8 cellular contexts compared by ENCODE assay signal in genomic region chr2:186544255-186544675, GRCh38. TPM values are rescaled to one million over a fixed set of nuclear protein-coding genes. Genes with fewer than 3 reads are reported as not detected.
DNase-seq lines count a peak whose midpoint lies in the region; ATAC-seq, FAIRE-seq and TF ChIP-seq lines count a peak whose summit lies in the region.

No MANE protein-coding gene starts in this region.

- no peak for TF ChIP-seq RAD21 in GM12878 (IDR thresholded peaks at IDR 0.05; ENCODE audit: insufficient read depth, low read depth, low read length)

- SMC1A ChIA-PET in GM12878 (lab: Charles Lee; ENCODE audit: uncharacterized antibody, unreplicated experiment): interaction anchor here (0.6 to 0.7 kb wide), 2 partner anchors 17 to 539 kb away, joined by 3 to 4 read pairs; no protein-coding TSS in a partner anchor

- RAD21 ChIA-PET in GM12878 (lab: Charles Lee; ENCODE audit: unreplicated experiment): no interaction called here

- H3K27me3 ChIP-seq in GM12878 (replicated peaks in 1 of 2; ENCODE audit: control insufficient read depth in 2 of 2, insufficient read depth in 2 of 2, low read length in 1 of 2): no peaks in the 10 kb centered on the region
- H3K27me3 ChIP-seq in upper lobe of left lung: no peaks in the 10 kb centered on the region

- intact Hi-C loops in GM12878 (cut with micrococcal nuclease; ENCODE audit: unreplicated experiment) (no loop called here), kidney (cut with DNase I) (no loop called here)

- no peaks in the 10 kb centered on the region for H4K20me1 ChIP-seq in GM12878 (ENCODE audit: control insufficient read depth, insufficient read depth)

- CTCF ChIA-PET in GM12878 (lab: Yijun Ruan, JAX): interaction anchor here (1.1 kb wide), 1 partner anchor 948 kb away, joined by 3 read pairs; no protein-coding TSS in a partner anchor

- no peak overlapping the region for H3K4me2 ChIP-seq in GM12878 (ENCODE audit: control insufficient read depth, insufficient read depth)

- no peak overlapping the region for H2AFZ ChIP-seq in GM12878 (ENCODE audit: control insufficient read depth, low read depth, low read length)

- no peak for TF ChIP-seq CTCF in GM12878 (IDR thresholded peaks at IDR 0.05 in 2 of 3, conservative IDR thresholded peaks at IDR 0.05 in 1 of 3; ENCODE audit: control insufficient read depth in 2 of 3, extremely low read depth in 1 of 3, insufficient read depth in 1 of 3, low read depth in 3 of 3, low read length in 3 of 3)
- no peak for TF ChIP-seq CTCF in kidney (IDR thresholded peaks at IDR 0.05; ENCODE audit: borderline replicate concordance, extremely low read depth, insufficient read depth)
- no peak for TF ChIP-seq CTCF in upper lobe of left lung (IDR thresholded peaks at IDR 0.05)

- FAIRE-seq in GM12878 (lab: Jason Lieb, UNC) (no peak), kidney (lab: Jason Lieb, UNC) (peak; percentile 83)

- POLR2A ChIA-PET in GM12878 (lab: Charles Lee): no interaction called here

- DNase-seq in HS-27A (ENCODE audit: low read depth) (peak; percentile 59), GM12878 (ENCODE audit: low read depth, low spot score) (no peak), kidney (no peak), upper lobe of left lung (no peak), NAMALWA (ENCODE audit: low spot score) (no peak)
- no peak for DNase-seq in central memory CD4-positive, alpha-beta T cell

- BruUV-seq in GM12878 (replicated peaks; lab: Mats Ljungman, UMichigan): no TSS peak

- H3K27ac ChIP-seq in GM12878 (ENCODE audit: control insufficient read depth, insufficient read depth) (no peak overlapping the region), kidney (ENCODE audit: low read depth in 2 of 2, low read length in 2 of 2) (peak overlapping the region; percentile 63 to 82), upper lobe of left lung (peak overlapping the region in 3 of 4 donors; percentile 54 to 78 (median 75))

- peak; percentile 30 for ATAC-seq in GM12878
- peak; percentile 46 to 53 for ATAC-seq in upper lobe of left lung (ENCODE audit: low FRiP score in 2 of 2)
- ATAC-seq in HG03565 (IDR thresholded peaks at IDR 0.05; ENCODE audit: unreplicated experiment): no peak
- ATAC-seq in HG03135 (IDR thresholded peaks at IDR 0.05; ENCODE audit: unreplicated experiment): no peak

- no peak for TF ChIP-seq POLR2A in GM12878 (IDR thresholded peaks at IDR 0.05; ENCODE audit: low read depth, low read length)
- TF ChIP-seq POLR2A in upper lobe of left lung (IDR thresholded peaks at IDR 0.05): no peak

- H3K9me3 ChIP-seq in GM12878 (replicated peaks; ENCODE audit: control insufficient read depth, insufficient read depth, low read length) (no peaks in the 10 kb centered on the region), kidney (ENCODE audit: control insufficient read depth in 1 of 2, low read length in 2 of 2) (no peaks in the 10 kb centered on the region), upper lobe of left lung (no peaks in the 10 kb centered on the region)

- in situ Hi-C loops in GM12878 (cut with MboI): no loop called here

- TF ChIP-seq EP300 in GM12878 (IDR thresholded peaks at IDR 0.05; ENCODE audit: borderline replicate concordance in 1 of 2, control insufficient read depth in 1 of 2, low read depth in 2 of 2, low read length in 2 of 2): no peak
- peak in 2 of 4 donors; percentile 43 to 68 for TF ChIP-seq EP300 in upper lobe of left lung (IDR thresholded peaks at IDR 0.05)

- WGBS in GM12878 (ENCODE audit: insufficient coverage, insufficient replicate concordance, low lambda C conversion rate, missing lambda C conversion rate): 94% methylated on average over 1 of the region's 1 CpG
- 32 to 42% methylated on average over 1 of the region's 1 CpG for WGBS in upper lobe of left lung, 2 donors

- no peaks in the 10 kb centered on the region for H3K79me2 ChIP-seq in GM12878 (ENCODE audit: control insufficient read depth, insufficient read depth, low read length)

- H3K4me1 ChIP-seq in GM12878 (ENCODE audit: control insufficient read depth, insufficient read depth, low read length) (no peaks in the 10 kb centered on the region), kidney (ENCODE audit: control insufficient read depth in 1 of 2, insufficient read depth in 1 of 2, low read depth in 1 of 2, low read length in 2 of 2) (peaks cover 2 to 14% of the 10 kb centered on the region in 2 donors), upper lobe of left lung (peaks cover 6 to 26% (median 21%) of the 10 kb centered on the region in 4 donors)

- no peak overlapping the region for H3K9ac ChIP-seq in GM12878 (ENCODE audit: control insufficient read depth, insufficient read depth, low read length)
- peak overlapping the region in 1 of 2 donors; percentile 36 for H3K9ac ChIP-seq in kidney (ENCODE audit: low read length in 2 of 2)

- H3K36me3 ChIP-seq in GM12878 (ENCODE audit: control insufficient read depth in 2 of 2, insufficient read depth in 2 of 2, low read length in 1 of 2): no peaks in the 10 kb centered on the region
- no peaks in the 10 kb centered on the region for H3K36me3 ChIP-seq in kidney (ENCODE audit: control insufficient read depth in 1 of 2, insufficient read depth in 2 of 2, low read length in 2 of 2)
- no peaks in the 10 kb centered on the region for H3K36me3 ChIP-seq in upper lobe of left lung

- no peak overlapping the region for H3K4me3 ChIP-seq in GM12878
- no peak overlapping the region for H3K4me3 ChIP-seq in kidney (ENCODE audit: low read length in 2 of 2)
- H3K4me3 ChIP-seq in upper lobe of left lung: no peak overlapping the region

TF ChIP-seq in GM12878, 131 proteins besides CTCF, POLR2A, EP300 and RAD21:
- TF ChIP-seq MYB (IDR thresholded peaks at IDR 0.05; ENCODE audit: borderline replicate concordance, low read depth, low read length) (no peak), SIX5 (IDR thresholded peaks at IDR 0.05; ENCODE audit: low read depth, low read length, severe bottlenecking) (no peak), MLLT1 (IDR thresholded peaks at IDR 0.05) (no peak), ZNF274 (IDR thresholded peaks at IDR 0.05; ENCODE audit: insufficient read depth, insufficient read length) (no peak)

RNA-seq across cellular contexts. Expression of gene ITGAV, which starts 45.6 kb away (rescaled TPM):
- 55.8 and 61.0 TPM in 2 replicates for total RNA-seq in GM12878 (2013; cell fraction: nucleolus; rRNA removed)
- total RNA-seq in GM12878 (2014; rRNA removed) (9.3 and 11.7 TPM in 2 replicates), GM12878 (2014; rRNA removed; fragmentation: Illumina TruSeq; extraction: Trizol) (8.9 and 11.1 TPM in 2 replicates), GM12878 (2021) (6.8 and 10.1 TPM in 2 replicates), kidney (99.0 TPM), upper lobe of left lung (10 to 100 TPM; 19.9 to 75.4 (median 58.7) TPM)
- 2.2 TPM for polyA plus RNA-seq in GM12878 (2011; ENCODE audit: low read depth)
- polyA plus RNA-seq in GM12878 (2011; rRNA removed) (10.8 and 14.3 TPM in 2 replicates), GM12878 (2014; fragmentation: Illumina TruSeq; extraction: Trizol) (6.6 and 7.5 TPM in 2 replicates), GM12878 (2014; fragmentation: Nextera tagmentation; extraction: Ambion mirVana) (1 to 10 TPM; 2.1 to 2.2 TPM), GM12878 (2014; rRNA removed) (4.6 and 4.9 TPM in 2 replicates), GM12878 (2016; fragmentation: Nextera tagmentation; extraction: Ambion mirVana) (1 to 10 TPM; 5.0 to 5.5 TPM), kidney (ENCODE audit: insufficient read depth, low read depth, low replicate concordance) (26.3 TPM)
- polyA plus RNA-seq in GM12878 (2011; cell fraction: cytosol; rRNA removed): 3.6 and 5.6 TPM in 2 replicates
- 23.3 and 27.3 TPM in 2 replicates for polyA plus RNA-seq in GM12878 (2011; cell fraction: nucleus; rRNA removed)
- polyA plus RNA-seq in GM12878 (2012): 4.3 and 5.5 TPM in 2 replicates
- polyA minus RNA-seq in GM12878 (2011; rRNA and poly(A)+ RNA removed): 12.9 and 19.6 TPM in 2 replicates
- 6.5 and 8.8 TPM in 2 replicates for polyA minus RNA-seq in GM12878 (2011; cell fraction: cytosol; rRNA and poly(A)+ RNA removed)
- polyA minus RNA-seq in GM12878 (2011; cell fraction: nucleus; rRNA and poly(A)+ RNA removed): 14.9 and 24.8 TPM in 2 replicates

RNA-seq across cellular contexts. Expression of gene ZC3H15, which starts 58.2 kb away (rescaled TPM):
- 77.2 and 90.4 TPM in 2 replicates for total RNA-seq in GM12878 (2013; cell fraction: nucleolus; rRNA removed)
- total RNA-seq in GM12878 (2014; rRNA removed): 51.5 and 58.4 TPM in 2 replicates
- 122 and 123 TPM in 2 replicates for total RNA-seq in GM12878 (2014; rRNA removed; fragmentation: Illumina TruSeq; extraction: Trizol)
- 71.3 and 72.4 TPM in 2 replicates for total RNA-seq in GM12878 (2021)
- 58.5 TPM for polyA plus RNA-seq in GM12878 (2011; ENCODE audit: low read depth)
- 128 and 193 TPM in 2 replicates for polyA plus RNA-seq in GM12878 (2011; rRNA removed)
- polyA plus RNA-seq in GM12878 (2011; cell fraction: cytosol; rRNA removed): 37.1 and 45.1 TPM in 2 replicates
- polyA plus RNA-seq in GM12878 (2011; cell fraction: nucleus; rRNA removed): 61.2 and 70.1 TPM in 2 replicates
- 66.6 and 76.4 TPM in 2 replicates for polyA plus RNA-seq in GM12878 (2012)
- polyA plus RNA-seq in GM12878 (2014; fragmentation: Illumina TruSeq; extraction: Trizol): 152 and 199 TPM in 2 replicates
- polyA plus RNA-seq in GM12878 (2014; fragmentation: Nextera tagmentation; extraction: Ambion mirVana): 100 to 1,000 TPM; 115 to 122 TPM
- polyA plus RNA-seq in GM12878 (2014; rRNA removed): 62.2 and 74.5 TPM in 2 replicates
- polyA plus RNA-seq in GM12878 (2016; fragmentation: Nextera tagmentation; extraction: Ambion mirVana): 100 to 1,000 TPM; 131 TPM
- 44.8 and 74.0 TPM in 2 replicates for polyA minus RNA-seq in GM12878 (2011; rRNA and poly(A)+ RNA removed)
- 37.6 and 38.5 TPM in 2 replicates for polyA minus RNA-seq in GM12878 (2011; cell fraction: cytosol; rRNA and poly(A)+ RNA removed)
- polyA minus RNA-seq in GM12878 (2011; cell fraction: nucleus; rRNA and poly(A)+ RNA removed): 20.3 and 34.5 TPM in 2 replicates
- total RNA-seq in kidney: 45.3 TPM
- 51.5 TPM for polyA plus RNA-seq in kidney (ENCODE audit: insufficient read depth, low read depth, low replicate concordance)
- total RNA-seq in upper lobe of left lung: 10 to 100 TPM; 30.2 to 79.6 (median 45.1) TPM

Comparison
In these comparisons a context has a peak if more than half of its experiments do, and no peak if none do; other contexts are left out.
1. ATAC-seq: peak in GM12878 (single experiment) and upper lobe of left lung (2 of 2); none in HG03565 (single experiment) and HG03135 (single experiment).